18 cellular contexts compared by ENCODE assay signal in genomic region chr11:70389191-70389590, GRCh38. TPM values are rescaled to one million over a fixed set of nuclear protein-coding genes. Genes with fewer than 3 reads are reported as not detected.
DNase-seq lines count a peak whose midpoint lies in the region; ATAC-seq and TF ChIP-seq lines count a peak whose summit lies in the region.
"Had no signal": no experiment of that assay in that cellular context is flagged by ENCODE, and none has a peak within 500 bp of the region (broad histone marks: within the 10 kb centered on the region; RNA-seq: fewer than 3 reads in every experiment).

No MANE protein-coding gene starts in this region.

- H4K20me1 ChIP-seq in GM23338 (replicated peaks; ENCODE audit: insufficient read depth) = peaks cover 23% of the 10 kb centered on the region
- H4K20me1 ChIP-seq in osteoblast (ENCODE audit: insufficient read depth, low read length) = peaks cover 4% of the 10 kb centered on the region

- H3K36me3 Mint-ChIP-seq in GM23338 (ENCODE audit: low read depth) (peaks cover 57% of the 10 kb centered on the region), endodermal cell (ENCODE audit: low read depth) (peaks cover 38% of the 10 kb centered on the region)
- H3K36me3 Mint-ChIP-seq in CD8-positive, alpha-beta memory T cell = peaks cover 7 to 14% (median 8%) of the 10 kb centered on the region in 3 donors

- POLR2A ChIA-PET in CD8-positive, alpha-beta memory T cell (lab: Charles Lee) = no interaction called here

- H3K9me2 ChIP-seq in GM23338 (ENCODE audit: insufficient read depth) = peaks cover 4% of the 10 kb centered on the region; the same call in 1 of the 2 replicates

- H3K4me1 Mint-ChIP-seq in GM23338 = peaks cover 38% of the 10 kb centered on the region
- H3K4me1 Mint-ChIP-seq in endodermal cell = peaks cover 9% of the 10 kb centered on the region
- no peaks in the 10 kb centered on the region for H3K4me1 Mint-ChIP-seq in CD8-positive, alpha-beta memory T cell

- H3K36me3 ChIP-seq in GM23338 (ENCODE audit: insufficient read depth) (0 out of 2 replicates have a peak, but pooled peaks cover 1% of the 10 kb centered on the region), HUES64 (ENCODE audit: insufficient read depth, low read length) (peaks cover 30% of the 10 kb centered on the region), endodermal cell (ENCODE audit: control insufficient read depth, insufficient read depth, low read length) (peaks cover 30% of the 10 kb centered on the region), osteoblast (ENCODE audit: insufficient read depth, low read length) (peaks cover 10% of the 10 kb centered on the region)
- no peaks in the 10 kb centered on the region for H3K36me3 ChIP-seq in CD8-positive, alpha-beta memory T cell (ENCODE audit: insufficient read depth, low read length)

- H3K27me3 ChIP-seq in GM23338 (ENCODE audit: insufficient read depth) (no peaks in the 10 kb centered on the region), HUES64 (ENCODE audit: insufficient read depth, low read length) (no peaks in the 10 kb centered on the region), endodermal cell (ENCODE audit: control insufficient read depth, insufficient read depth, low read length, poor library complexity, severe bottlenecking) (no peaks in the 10 kb centered on the region), osteoblast (ENCODE audit: insufficient read depth, low read length) (no peaks in the 10 kb centered on the region)
- no peaks in the 10 kb centered on the region for H3K27me3 ChIP-seq in CD8-positive, alpha-beta memory T cell (ENCODE audit: insufficient read depth, low read length, poor library complexity, severe bottlenecking)
- H3K27me3 ChIP-seq: BE2C had no signal

- CTCF ChIA-PET in CD8-positive, alpha-beta memory T cell (lab: Charles Lee) = no interaction called here

- peak; percentile 13; the same call in 2 of the 3 replicates for ATAC-seq in GM23338

- H3K27me3 Mint-ChIP-seq in GM23338 (ENCODE audit: insufficient read depth, low read depth, poor library complexity) (peaks cover 28% of the 10 kb centered on the region), endodermal cell (ENCODE audit: insufficient read depth) (no peaks in the 10 kb centered on the region)
- peaks cover 16 to 24% of the 10 kb centered on the region in 2 donors for H3K27me3 Mint-ChIP-seq in CD8-positive, alpha-beta memory T cell

- H3K27ac ChIP-seq in GM23338 (ENCODE audit: low read depth) (peak overlapping the region; percentile 91), HUES64 (ENCODE audit: low read depth, low read length) (peak overlapping the region; percentile 60; the same call in 1 of the 2 replicates), endodermal cell (ENCODE audit: low read depth, low read length) (no peak overlapping the region), osteoblast (ENCODE audit: low read depth, low read length) (no peak overlapping the region)
- no peak overlapping the region for H3K27ac ChIP-seq in CD8-positive, alpha-beta memory T cell (ENCODE audit: low read depth, low read length)
- H3K27ac ChIP-seq: GM23248, HL-60 had no signal

- 62% methylated on average over 4 of the region's 6 CpGs for WGBS in HUES64
- WGBS in endodermal cell (ENCODE audit: insufficient coverage in 1 of 2, insufficient read length in 1 of 2), 2 experiments = 76 to 78% methylated on average over 4 to 5 of the region's 6 CpGs

- no peak for DNase-seq in GM23338 (ENCODE audit: low spot score)
- no peak for DNase-seq in endodermal cell
- peak; percentile 9 for DNase-seq in osteoblast (ENCODE audit: insufficient read length, low spot score, missing footprints)
- no peak for DNase-seq in CD8-positive, alpha-beta memory T cell
- no peak for DNase-seq in NCI-H526 treated with DMSO at 0.1 percent for 48 hours (lab: John Stamatoyannopoulos, UW)
- DNase-seq in NCI-H2227 treated with DMSO at 0.1 percent for 48 hours (lab: John Stamatoyannopoulos, UW) = no peak
- no peak for DNase-seq in NCI-H446 treated with DMSO at 0.1 percent for 48 hours (lab: John Stamatoyannopoulos, UW)
- DNase-seq: BE2C; CD4-positive, alpha-beta T cell; GM23248; NCI-H1092 treated with DMSO at 0.1 percent for 48 hours; NCI-H146; NCI-H2081; NCI-H510A treated with DMSO at 0.1 percent for 48 hours; NCI-H82; OCI-M1 had no signal

- no peaks in the 10 kb centered on the region for H3K9me3 ChIP-seq in HUES64 (ENCODE audit: insufficient read depth, low read depth, low read length)
- H3K9me3 ChIP-seq in endodermal cell (ENCODE audit: control insufficient read depth, low read length) = no peaks in the 10 kb centered on the region
- no peaks in the 10 kb centered on the region for H3K9me3 ChIP-seq in osteoblast (ENCODE audit: low read depth, low read length)
- H3K9me3 ChIP-seq in CD8-positive, alpha-beta memory T cell (ENCODE audit: low read length) = no peaks in the 10 kb centered on the region
- H3K9me3 ChIP-seq: BE2C had no signal

- H3F3A ChIP-seq in GM23338 (replicated peaks; ENCODE audit: low read depth) = peaks cover 20% of the 10 kb centered on the region; the same call in 1 of the 2 replicates

- H3K27ac Mint-ChIP-seq in GM23338 (peak overlapping the region; percentile 83; the same call in 1 of the 2 replicates), endodermal cell (peak overlapping the region; percentile 9)
- peak overlapping the region in 1 of 8 donors; percentile 38 for H3K27ac Mint-ChIP-seq in CD8-positive, alpha-beta memory T cell
- H3K27ac Mint-ChIP-seq: CD4-positive, alpha-beta T cell had no signal

- H3K9ac ChIP-seq in HUES64 (ENCODE audit: low read depth, low read length) (no peak overlapping the region), endodermal cell (ENCODE audit: extremely low read depth, low read length, poor library complexity, severe bottlenecking) (no peak overlapping the region)
- H3K9ac ChIP-seq: GM23248 had no signal

- H3K4me2 ChIP-seq in GM23338 = peak overlapping the region; percentile 59
- no peak overlapping the region for H3K4me2 ChIP-seq in osteoblast (ENCODE audit: insufficient read depth, low read length)

- peaks cover 34% of the 10 kb centered on the region for H3K4me1 ChIP-seq in GM23338 (ENCODE audit: insufficient read depth)
- peaks cover 15% of the 10 kb centered on the region for H3K4me1 ChIP-seq in HUES64 (ENCODE audit: insufficient read depth, low read length)
- H3K4me1 ChIP-seq in endodermal cell (ENCODE audit: control insufficient read depth, insufficient read depth, low read length) = no peaks in the 10 kb centered on the region
- H3K4me1 ChIP-seq in osteoblast (ENCODE audit: insufficient read depth, low read length) = no peaks in the 10 kb centered on the region
- no peaks in the 10 kb centered on the region for H3K4me1 ChIP-seq in CD8-positive, alpha-beta memory T cell (ENCODE audit: insufficient read depth, low read length)
- H3K4me1 ChIP-seq: BE2C had no signal

- H2AFZ ChIP-seq in GM23338 (no peak overlapping the region), osteoblast (ENCODE audit: low read length) (no peak overlapping the region)
- H2AFZ ChIP-seq: GM23248 had no signal

- H3K4me3 Mint-ChIP-seq in GM23338 (no peak overlapping the region), endodermal cell (no peak overlapping the region)
- H3K4me3 Mint-ChIP-seq in CD8-positive, alpha-beta memory T cell = no peak overlapping the region
- H3K4me3 Mint-ChIP-seq: CD4-positive, alpha-beta T cell had no signal

- H3K79me2 ChIP-seq in GM23338 (replicated peaks; ENCODE audit: insufficient read depth) (peaks cover 51% of the 10 kb centered on the region), osteoblast (ENCODE audit: insufficient read depth, low read length) (peaks cover 17% of the 10 kb centered on the region)

- no peak for TF ChIP-seq CTCF in GM23338 (conservative IDR thresholded peaks at IDR 0.05; ENCODE audit: low read depth in 2 of 2)
- no peak for TF ChIP-seq CTCF in endodermal cell (conservative IDR thresholded peaks at IDR 0.05)
- no peak for TF ChIP-seq CTCF in osteoblast (IDR thresholded peaks at IDR 0.05; ENCODE audit: extremely low read depth, low read depth, low read length)

- no peaks in the 10 kb centered on the region for H3K9me3 Mint-ChIP-seq in GM23338
- H3K9me3 Mint-ChIP-seq in endodermal cell = no peaks in the 10 kb centered on the region
- H3K9me3 Mint-ChIP-seq in CD8-positive, alpha-beta memory T cell = no peaks in the 10 kb centered on the region
- H3K9me3 Mint-ChIP-seq: CD4-positive, alpha-beta T cell had no signal

- H3K4me3 ChIP-seq in GM23338 = no peak overlapping the region
- no peak overlapping the region for H3K4me3 ChIP-seq in HUES64 (ENCODE audit: low read length)
- H3K4me3 ChIP-seq in endodermal cell (ENCODE audit: low read length) = no peak overlapping the region
- no peak overlapping the region for H3K4me3 ChIP-seq in osteoblast (ENCODE audit: insufficient read depth, low read length)
- no peak overlapping the region for H3K4me3 ChIP-seq in CD8-positive, alpha-beta memory T cell (ENCODE audit: low read length)
- H3K4me3 ChIP-seq: GM23248 had no signal

RNA-seq across cellular contexts. Expression of gene CTTN, which starts 9.1 kb away (rescaled TPM):
- 327 and 343 TPM in 2 replicates for total RNA-seq in GM23338 (2014; rRNA removed; shearing (Covaris generic))
- polyA plus RNA-seq in GM23338 (2016; fragmentation: Nextera tagmentation; extraction: Ambion mirVana) = 148 and 163 TPM in 2 replicates
- 96.6 TPM for polyA plus RNA-seq in HUES64 (2013, experiment 1 of 2)
- 97.4 TPM for polyA plus RNA-seq in HUES64 (2013, experiment 2 of 2)
- total RNA-seq in endodermal cell = 100 to 1,000 TPM; 282 to 283 TPM
- 150 TPM for polyA plus RNA-seq in endodermal cell (2013, experiment 1 of 2)
- 132 TPM for polyA plus RNA-seq in endodermal cell (2013, experiment 2 of 2)
- total RNA-seq in osteoblast = 426 and 429 TPM in 2 replicates
- 10 to 100 TPM; 17.0 to 19.3 TPM for total RNA-seq in CD8-positive, alpha-beta memory T cell
- not detected for polyA plus RNA-seq in CD8-positive, alpha-beta memory T cell

Comparison
In these comparisons a context has a peak if more than half of its experiments do, and no peak if none do; other contexts are left out.
1. H3K27ac ChIP-seq: peak in GM23338 (single experiment) and HUES64 (single experiment); none in endodermal cell (single experiment), osteoblast (single experiment) and CD8-positive, alpha-beta memory T cell (single experiment).
2. RNA of gene CTTN, which starts 9.1 kb away (total RNA-seq): 426 to 429 TPM in osteoblast, 327 to 343 TPM in GM23338 and 282 to 283 TPM in endodermal cell; 17.0 to 19.3 TPM in CD8-positive, alpha-beta memory T cell; every median in the first group is over 10 times any median in the second.